ENCODE assay signal across 12 cellular contexts in genomic region chr2:120758181-120759048, GRCh38. TPM values are rescaled to one million over a fixed set of nuclear protein-coding genes. Genes with fewer than 3 reads are reported as not detected.
A peak's percentile ranks its signal among the peaks of the same experiment; 100 is the strongest.
DNase-seq lines count a peak whose midpoint lies in the region; ATAC-seq and TF ChIP-seq lines count a peak whose summit lies in the region.
"Had no signal": no experiment of that assay in that cellular context is flagged by ENCODE, and none has a peak within 500 bp of the region (broad histone marks: within the 10 kb centered on the region; RNA-seq: fewer than 3 reads in every experiment).

No MANE protein-coding gene starts in this region.

- peaks cover 100% of the 10 kb centered on the region for H3K79me2 ChIP-seq in neural progenitor cell (ENCODE audit: low read depth)

- peak overlapping the region; percentile 66 for H3K4me2 ChIP-seq in neural progenitor cell

- H3K9me3 ChIP-seq in neural progenitor cell (ENCODE audit: low read depth): no peaks in the 10 kb centered on the region
- H3K9me3 ChIP-seq in WERI-Rb-1 (ENCODE audit: severe bottlenecking): no peaks in the 10 kb centered on the region

- WGBS in urinary bladder: 26% methylated on average over 16 of the region's 16 CpGs

- H3K27me3 ChIP-seq in neural progenitor cell (no peaks in the 10 kb centered on the region), WERI-Rb-1 (ENCODE audit: insufficient read depth, low read depth, severe bottlenecking) (no peaks in the 10 kb centered on the region)

- no peak for ATAC-seq in GM21576 (IDR thresholded peaks at IDR 0.05; ENCODE audit: unreplicated experiment)

- in situ Hi-C loops in GM13977 (cut with MboI; ENCODE audit: low pct_unique_long_range_greater_than_20kb, low sequenced_read_pairs, unreplicated experiment): no loop called here

- H3K27me3 Mint-ChIP-seq in activated T-cell treated with anti-CD3 and anti-CD28 coated beads, Interleukin-2, amount 50 U/mL, for 24 hours: peaks cover 7% of the 10 kb centered on the region
- H3K27me3 Mint-ChIP-seq in glutamatergic neuron (ENCODE audit: unreplicated experiment) (peaks cover 4% of the 10 kb centered on the region), neural progenitor cell (ENCODE audit: insufficient read depth, low read depth) (peaks cover 2% of the 10 kb centered on the region)

- no peaks in the 10 kb centered on the region for H3K9me3 Mint-ChIP-seq in activated T-cell treated with anti-CD3 and anti-CD28 coated beads, Interleukin-2, amount 50 U/mL, for 24 hours
- H3K9me3 Mint-ChIP-seq in glutamatergic neuron (ENCODE audit: unreplicated experiment) (peaks cover 5% of the 10 kb centered on the region), neural progenitor cell (peaks cover 16% of the 10 kb centered on the region)
- H3K9me3 Mint-ChIP-seq: stimulated activated naive CD8-positive, alpha-beta T cell treated with anti-CD3 and anti-CD28 coated beads, Interleukin-15, Interleukin-2, amounts not matched to agents 100 ng/mL and 50 ng/mL, for 24 hours had no signal

- H3K4me3 Mint-ChIP-seq in activated T-cell treated with anti-CD3 and anti-CD28 coated beads, Interleukin-2, amount 50 U/mL, for 24 hours: no peak overlapping the region
- H3K4me3 Mint-ChIP-seq in glutamatergic neuron (ENCODE audit: unreplicated experiment) (no peak overlapping the region), neural progenitor cell (peak overlapping the region; percentile 53)
- H3K4me3 Mint-ChIP-seq: stimulated activated naive CD8-positive, alpha-beta T cell treated with anti-CD3 and anti-CD28 coated beads, Interleukin-15, Interleukin-2, amounts not matched to agents 100 ng/mL and 50 ng/mL, for 24 hours had no signal

- H3K9ac ChIP-seq in neural progenitor cell: no peak overlapping the region

- no peak for TF ChIP-seq CTCF in glutamatergic neuron (IDR thresholded peaks at IDR 0.05; ENCODE audit: partially characterized antibody, unreplicated experiment)
- no peak for TF ChIP-seq CTCF in neural progenitor cell (IDR thresholded peaks at IDR 0.05)
- no peak for TF ChIP-seq CTCF in GM13977 (IDR thresholded peaks at IDR 0.05; ENCODE audit: extremely low read depth, insufficient read depth, missing control alignments)
- TF ChIP-seq CTCF in WERI-Rb-1 (IDR thresholded peaks at IDR 0.05; ENCODE audit: low read depth, low read length): no peak

- H3K27ac Mint-ChIP-seq in activated T-cell treated with anti-CD3 and anti-CD28 coated beads, Interleukin-2, amount 50 U/mL, for 24 hours: no peak overlapping the region
- H3K27ac Mint-ChIP-seq in glutamatergic neuron (ENCODE audit: unreplicated experiment): peak overlapping the region; percentile 62
- peak overlapping the region; percentile 89 for H3K27ac Mint-ChIP-seq in neural progenitor cell
- H3K27ac Mint-ChIP-seq: naive B cell; stimulated activated naive CD8-positive, alpha-beta T cell treated with anti-CD3 and anti-CD28 coated beads, Interleukin-15, Interleukin-2, amounts not matched to agents 100 ng/mL and 50 ng/mL, for 24 hours had no signal

- H3K4me1 Mint-ChIP-seq in activated T-cell treated with anti-CD3 and anti-CD28 coated beads, Interleukin-2, amount 50 U/mL, for 24 hours (ENCODE audit: low read depth): no peaks in the 10 kb centered on the region
- H3K4me1 Mint-ChIP-seq in glutamatergic neuron (ENCODE audit: low read depth, unreplicated experiment) (peaks cover 14% of the 10 kb centered on the region), neural progenitor cell (peaks cover 49% of the 10 kb centered on the region)
- H3K4me1 Mint-ChIP-seq: naive B cell had no signal

- peak; percentile 8 for DNase-seq in activated T-cell treated with anti-CD3 and anti-CD28 coated beads, Interleukin-2, amount 50 U/mL, for 24 hours
- DNase-seq in activated T-cell treated with anti-CD3 and anti-CD28 coated beads for 4 hours (no peak), glutamatergic neuron (no peak), neural progenitor cell (ENCODE audit: low spot score) (peak; percentile 64), GM13977 (ENCODE audit: low spot score) (no peak), WERI-Rb-1 (no peak)
- DNase-seq: 8988T, naive B cell, NCI-H187 treated with DMSO at 0.1 percent for 48 hours had no signal

- H3K27ac ChIP-seq in neural progenitor cell (peak overlapping the region; percentile 71), urinary bladder (ENCODE audit: low read depth) (peak overlapping the region; percentile 19), WERI-Rb-1 (no peak overlapping the region)

- no peak overlapping the region for H3K4me3 ChIP-seq in neural progenitor cell
- H3K4me3 ChIP-seq in urinary bladder (ENCODE audit: low read depth, low read length): no peak overlapping the region
- no peak overlapping the region for H3K4me3 ChIP-seq in WERI-Rb-1 (ENCODE audit: low read depth, low read length)

- H3F3A ChIP-seq in neural progenitor cell (ENCODE audit: low read depth): peaks cover 24% of the 10 kb centered on the region

- no peaks in the 10 kb centered on the region for H3K36me3 Mint-ChIP-seq in activated T-cell treated with anti-CD3 and anti-CD28 coated beads, Interleukin-2, amount 50 U/mL, for 24 hours (ENCODE audit: low read depth)
- no peaks in the 10 kb centered on the region for H3K36me3 Mint-ChIP-seq in glutamatergic neuron (ENCODE audit: unreplicated experiment)
- H3K36me3 Mint-ChIP-seq in neural progenitor cell: peaks cover 29% of the 10 kb centered on the region

- H3K4me1 ChIP-seq in neural progenitor cell (peaks cover 41% of the 10 kb centered on the region), urinary bladder (ENCODE audit: insufficient read depth) (no peaks in the 10 kb centered on the region)

- peaks cover 91% of the 10 kb centered on the region for H4K20me1 ChIP-seq in neural progenitor cell (ENCODE audit: low read depth)

- no peak overlapping the region for H2AFZ ChIP-seq in neural progenitor cell (replicated peaks)

- H3K36me3 ChIP-seq in neural progenitor cell: peaks cover 4% of the 10 kb centered on the region
- H3K36me3 ChIP-seq in urinary bladder (ENCODE audit: insufficient read depth): no peaks in the 10 kb centered on the region
- H3K36me3 ChIP-seq in WERI-Rb-1: no peaks in the 10 kb centered on the region

RNA-seq across cellular contexts. Expression of gene GLI2, which starts 22.7 kb away (rescaled TPM):
- total RNA-seq in glutamatergic neuron (ENCODE audit: unreplicated experiment) (3.9 TPM), neural progenitor cell (ENCODE audit: low replicate concordance) (9.4 and 39.6 TPM in 2 replicates), urinary bladder (11.3 TPM)
- polyA plus RNA-seq in urinary bladder: 5.9 TPM

Comparison
In these comparisons a context has a peak if more than half of its experiments do, and no peak if none do; other contexts are left out.
1. DNase-seq: peak in activated T-cell treated with anti-CD3 and anti-CD28 coated beads, Interleukin-2, amount 50 U/mL, for 24 hours (single experiment) and neural progenitor cell (single experiment); none in activated T-cell treated with anti-CD3 and anti-CD28 coated beads for 4 hours (single experiment), glutamatergic neuron (single experiment), GM13977 (single experiment) and WERI-Rb-1 (single experiment).